ENCODE assay signal across 7 cellular contexts in the genomic region with DNA sequence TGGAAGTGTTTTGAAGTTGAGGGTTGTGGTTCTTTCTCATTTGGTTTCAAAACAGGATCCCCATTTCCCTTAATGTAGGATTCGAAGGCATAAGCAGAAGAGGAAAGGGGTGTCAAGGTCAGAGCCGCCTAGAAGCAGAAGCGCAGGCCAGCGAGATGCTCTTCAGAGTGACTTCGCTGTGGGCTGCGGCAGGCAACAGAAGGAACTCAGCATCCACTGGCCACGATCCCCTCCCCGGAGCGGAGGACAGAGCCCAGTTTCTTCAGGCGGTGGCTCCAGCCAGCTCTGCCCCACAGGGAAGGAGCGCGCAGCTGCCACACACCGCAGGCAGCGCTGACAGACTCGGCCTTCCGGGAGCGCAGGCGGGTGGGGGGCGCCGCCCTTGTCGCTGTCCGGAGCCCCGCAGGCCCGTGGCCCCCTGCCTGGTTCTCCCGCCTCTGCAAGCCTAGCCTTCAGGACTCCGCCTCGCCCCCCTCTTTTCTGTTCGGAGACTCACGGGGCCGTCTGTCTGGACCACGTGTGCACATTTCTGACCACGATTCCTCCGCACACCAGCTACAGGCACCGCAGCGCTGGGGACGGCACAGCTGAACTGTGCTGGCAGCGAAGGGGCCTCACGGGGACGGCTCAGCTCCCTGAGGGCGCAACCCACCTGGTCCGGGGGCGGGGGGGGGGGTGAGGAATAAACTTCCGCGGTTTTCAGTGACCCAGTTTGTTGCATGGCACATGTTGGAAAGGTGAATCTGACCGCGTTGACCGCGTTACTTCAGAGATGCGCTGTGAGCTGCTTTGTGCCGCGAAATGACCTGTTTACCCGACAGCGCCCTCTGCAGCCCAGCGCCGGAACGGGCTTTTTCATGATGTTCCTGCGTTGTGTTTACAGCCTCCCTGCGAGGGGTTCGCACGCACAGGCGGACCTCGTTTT. TPM values are rescaled to one million over a fixed set of nuclear protein-coding genes. Genes with fewer than 3 reads are reported as not detected.
DNase-seq lines count a peak whose midpoint lies in the region; ATAC-seq lines count a peak whose summit lies in the region.

No MANE protein-coding gene starts in this region.

- H3K27me3 Mint-ChIP-seq in activated CD8-positive, alpha-beta T cell treated with anti-CD3 and anti-CD28 coated beads, Interleukin-2, amount 10 ng/mL, durations not matched to agents 7 days and 5 days (ENCODE audit: low read depth), result peaks cover 40% of the 10 kb centered on the region
- peaks cover 0 to 7% of the 10 kb centered on the region in 2 donors for H3K27me3 Mint-ChIP-seq in effector memory CD8-positive, alpha-beta T cell

- ATAC-seq in GM18498 (IDR thresholded peaks at IDR 0.05; ENCODE audit: unreplicated experiment) (peak; percentile 71), HG02870 (IDR thresholded peaks at IDR 0.05; ENCODE audit: unreplicated experiment) (peak; percentile 69)
- peak; percentile 89 for ATAC-seq in activated CD8-positive, alpha-beta T cell treated with anti-CD3 and anti-CD28 coated beads, Interleukin-2, amount 10 ng/mL, durations not matched to agents 7 days and 5 days
- ATAC-seq in effector memory CD8-positive, alpha-beta T cell (replicated peaks), result peak; percentile 87

- peak overlapping the region; percentile 74 for H3K4me3 Mint-ChIP-seq in activated CD8-positive, alpha-beta T cell treated with anti-CD3 and anti-CD28 coated beads, Interleukin-2, amount 10 ng/mL, durations not matched to agents 7 days and 5 days
- peak overlapping the region; percentile 84 to 87 for H3K4me3 Mint-ChIP-seq in effector memory CD8-positive, alpha-beta T cell

- H3K9me3 ChIP-seq in mononuclear cell (ENCODE audit: low read depth, low read length), result no peaks in the 10 kb centered on the region

- peaks cover 24% of the 10 kb centered on the region for H3K27me3 ChIP-seq in mononuclear cell (ENCODE audit: insufficient read depth, low read length)

- H3K36me3 Mint-ChIP-seq in activated CD8-positive, alpha-beta T cell treated with anti-CD3 and anti-CD28 coated beads, Interleukin-2, amount 10 ng/mL, durations not matched to agents 7 days and 5 days (ENCODE audit: low read depth), result no peaks in the 10 kb centered on the region
- H3K36me3 Mint-ChIP-seq in effector memory CD8-positive, alpha-beta T cell (ENCODE audit: insufficient read depth), result peaks cover 12% of the 10 kb centered on the region

- POLR2A ChIA-PET in activated CD8-positive, alpha-beta T cell treated with anti-CD3 and anti-CD28 coated beads, Interleukin-2, amount 10 ng/mL, durations not matched to agents 7 days and 5 days (lab: Charles Lee), result interaction anchor here (0.9 kb wide), 1 partner anchor 13 kb away, joined by 8 read pairs; no protein-coding TSS in a partner anchor

- H3K27ac Mint-ChIP-seq in activated CD8-positive, alpha-beta T cell treated with anti-CD3 and anti-CD28 coated beads, Interleukin-2, amount 10 ng/mL, durations not matched to agents 7 days and 5 days, result peak overlapping the region; percentile 71
- peak overlapping the region; percentile 75 to 84 for H3K27ac Mint-ChIP-seq in effector memory CD8-positive, alpha-beta T cell

- H3K9me3 Mint-ChIP-seq in activated CD8-positive, alpha-beta T cell treated with anti-CD3 and anti-CD28 coated beads, Interleukin-2, amount 10 ng/mL, durations not matched to agents 7 days and 5 days (ENCODE audit: insufficient read depth), result no peaks in the 10 kb centered on the region
- no peaks in the 10 kb centered on the region for H3K9me3 Mint-ChIP-seq in effector memory CD8-positive, alpha-beta T cell

- CTCF ChIA-PET in activated CD8-positive, alpha-beta T cell treated with anti-CD3 and anti-CD28 coated beads, Interleukin-2, amount 10 ng/mL, durations not matched to agents 7 days and 5 days (lab: Charles Lee), result interaction anchor here (0.7 to 2.0 kb wide), 13 partner anchors 8 to 1032 kb away, joined by 3 to 10 read pairs (median 4); no protein-coding TSS in a partner anchor

- peaks cover 12% of the 10 kb centered on the region for H3K4me1 ChIP-seq in mononuclear cell (ENCODE audit: insufficient read depth, low read length)

- DNase-seq in NCI-H2171 (lab: John Stamatoyannopoulos, UW), result peak; percentile 56
- DNase-seq in activated CD8-positive, alpha-beta T cell treated with anti-CD3 and anti-CD28 coated beads, Interleukin-2, amount 10 ng/mL, durations not matched to agents 7 days and 5 days, result peak; percentile 90
- peak; percentile 84 to 85 (median 84) for DNase-seq in effector memory CD8-positive, alpha-beta T cell
- peak; percentile 57 to 62 for DNase-seq in stimulated activated CD8-positive, alpha-beta memory T cell treated with anti-CD3 and anti-CD28 coated beads, Interleukin-2, amount 100 ng/mL, for 1 hour (ENCODE audit: low read depth in 2 of 2)

- peaks cover 19% of the 10 kb centered on the region for H3K4me1 Mint-ChIP-seq in activated CD8-positive, alpha-beta T cell treated with anti-CD3 and anti-CD28 coated beads, Interleukin-2, amount 10 ng/mL, durations not matched to agents 7 days and 5 days (ENCODE audit: low read depth)
- peaks cover 12 to 21% of the 10 kb centered on the region in 2 donors for H3K4me1 Mint-ChIP-seq in effector memory CD8-positive, alpha-beta T cell (ENCODE audit: low read depth in 2 of 2)

- H3K4me3 ChIP-seq in mononuclear cell (ENCODE audit: low read length), result peak overlapping the region; percentile 29

RNA-seq across cellular contexts. Expression of gene TTLL2, which starts 26.1 kb away (rescaled TPM):
- not detected for total RNA-seq in activated CD8-positive, alpha-beta T cell treated with anti-CD3 and anti-CD28 coated beads, Interleukin-2, amount 10 ng/mL, durations not matched to agents 7 days and 5 days
- total RNA-seq in mononuclear cell, result not detected

RNA-seq across cellular contexts. Expression of gene UNC93A, which starts 59.9 kb away (rescaled TPM):
- total RNA-seq in activated CD8-positive, alpha-beta T cell treated with anti-CD3 and anti-CD28 coated beads, Interleukin-2, amount 10 ng/mL, durations not matched to agents 7 days and 5 days, result not detected
- total RNA-seq in mononuclear cell, result not detected

Comparison
In these comparisons a context has a peak if more than half of its experiments do, and no peak if none do; other contexts are left out.
1. Peak in every context shown above with its lines: DNase-seq, ATAC-seq and H3K4me3 ChIP-seq.